In the genomic region with DNA sequence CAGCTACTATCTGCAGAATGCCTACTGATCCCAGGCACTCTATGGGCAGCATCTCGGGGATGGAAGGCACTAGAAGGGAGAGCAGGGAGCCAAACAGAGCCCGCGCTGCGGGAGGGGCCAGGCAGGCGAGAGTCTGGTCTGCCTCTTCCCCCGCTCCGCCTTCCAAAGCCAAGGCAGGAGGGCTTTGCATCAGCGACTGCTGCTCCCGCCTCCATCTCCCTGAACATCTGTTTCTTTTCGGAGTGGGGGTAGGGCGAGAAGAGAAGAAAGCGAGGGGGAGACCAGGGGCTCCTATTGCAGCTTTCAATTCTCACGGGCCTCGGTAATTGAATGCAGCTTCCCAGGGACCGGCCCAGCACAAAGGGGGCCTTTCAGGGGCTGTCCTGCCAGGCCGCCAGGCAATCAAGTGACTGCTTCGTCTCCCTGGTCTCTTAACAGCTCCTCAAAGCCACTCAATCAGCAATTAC, we compare ENCODE assay signal across 8 cellular contexts. TPM values are rescaled to one million over a fixed set of nuclear protein-coding genes. Genes with fewer than 3 reads are reported as not detected.
DNase-seq lines count a peak whose midpoint lies in the region; ATAC-seq and TF ChIP-seq lines count a peak whose summit lies in the region.

No MANE protein-coding gene starts in this region.

- 36 to 44% methylated on average over 17 of the region's 17 CpGs for WGBS in thyroid gland, 2 donors

- no peak overlapping the region for H3K4me3 ChIP-seq in thyroid gland (replicated peaks in 1 of 3)
- H3K4me3 ChIP-seq in CD8-positive, alpha-beta T cell (ENCODE audit: low read depth, low read length), result no peak overlapping the region

- ATAC-seq in CD8-positive, alpha-beta T cell, result no peak
- ATAC-seq in GM19035 (IDR thresholded peaks at IDR 0.05; ENCODE audit: unreplicated experiment), result no peak

- no peaks in the 10 kb centered on the region for H3K36me3 ChIP-seq in thyroid gland
- H3K36me3 ChIP-seq in CD8-positive, alpha-beta T cell (ENCODE audit: insufficient read depth, low read length), result no peaks in the 10 kb centered on the region

- no peaks in the 10 kb centered on the region for H3K9me3 Mint-ChIP-seq in CD8-positive, alpha-beta T cell

- no peak for TF ChIP-seq POLR2A in thyroid gland (IDR thresholded peaks at IDR 0.05)

- H3K27ac Mint-ChIP-seq in CD8-positive, alpha-beta T cell, result no peak overlapping the region

- H3K4me1 ChIP-seq in thyroid gland, result peaks cover 12 to 33% of the 10 kb centered on the region in 2 donors
- H3K4me1 ChIP-seq in CD8-positive, alpha-beta T cell (ENCODE audit: insufficient read depth, low read length), result no peaks in the 10 kb centered on the region

- CTCF ChIA-PET in CD8-positive, alpha-beta T cell (lab: Charles Lee), result interaction anchor here (2.3 kb wide), 1 partner anchor 27 kb away, joined by 11 read pairs; no protein-coding TSS in a partner anchor

- H3K27me3 ChIP-seq in thyroid gland, result no peaks in the 10 kb centered on the region
- no peaks in the 10 kb centered on the region for H3K27me3 ChIP-seq in CD8-positive, alpha-beta T cell (ENCODE audit: insufficient read depth, low read length)

- H3K36me3 Mint-ChIP-seq in CD8-positive, alpha-beta T cell, result peaks cover 22% of the 10 kb centered on the region

- no peaks in the 10 kb centered on the region for H3K9me3 ChIP-seq in thyroid gland
- no peaks in the 10 kb centered on the region for H3K9me3 ChIP-seq in CD8-positive, alpha-beta T cell (ENCODE audit: low read length)

- no peak for TF ChIP-seq CTCF in thyroid gland (IDR thresholded peaks at IDR 0.05)
- no peak for TF ChIP-seq CTCF in CD8-positive, alpha-beta T cell (IDR thresholded peaks at IDR 0.05)

- POLR2A ChIA-PET in CD8-positive, alpha-beta T cell (lab: Charles Lee), result no interaction called here

- intact Hi-C loops in thyroid gland (cut with DNase I), result no loop called here
- intact Hi-C loops in CD8-positive, alpha-beta T cell (cut with DNase I, micrococcal nuclease), result no loop called here

- H3K4me1 Mint-ChIP-seq in CD8-positive, alpha-beta T cell (ENCODE audit: low read depth), result no peaks in the 10 kb centered on the region

- no peak overlapping the region for H3K4me3 Mint-ChIP-seq in CD8-positive, alpha-beta T cell

- H3K27me3 Mint-ChIP-seq in CD8-positive, alpha-beta T cell (ENCODE audit: low read depth), result no peaks in the 10 kb centered on the region

- H3K27ac ChIP-seq in caudate nucleus (ENCODE audit: low read depth, low read length) (peak overlapping the region; percentile 94), thyroid gland (peak overlapping the region; percentile 17 to 37 (median 29))
- H3K27ac ChIP-seq in CD8-positive, alpha-beta T cell (ENCODE audit: low read depth, low read length), result no peak overlapping the region

- DNase-seq in LHCN-M2 (ENCODE audit: low read depth), result peak; percentile 78
- DNase-seq in caudate nucleus (lab: John Stamatoyannopoulos, UW), result peak in 58 of 61 donors; percentile 11 to 93 (median 71)
- peak; percentile 98 for DNase-seq in left kidney (ENCODE audit: low read depth, low spot score)
- DNase-seq in thyroid gland, result peak; percentile 56 to 67
- DNase-seq in stimulated activated CD8-positive, alpha-beta memory T cell treated with anti-CD3 and anti-CD28 coated beads, Interleukin-4, amount 100 ng/mL, for 48 hours, result no peak
- no peak for DNase-seq in CD8-positive, alpha-beta T cell
- no peak for DNase-seq in activated CD8-positive, alpha-beta memory T cell treated with anti-CD3 and anti-CD28 coated beads, Interleukin-2, amount 50 U/mL, for 48 hours

RNA-seq across cellular contexts. Expression of gene CDC42EP4, which starts 31.4 kb away (rescaled TPM):
- total RNA-seq in LHCN-M2 (2014; rRNA removed) (20.6 and 24.1 TPM in 2 replicates), thyroid gland (100 to 1,000 TPM in 2 of 4 donors, 10 to 100 TPM in 2; 68.7 to 172 (median 97.3) TPM)
- 11.0 TPM for polyA plus RNA-seq in LHCN-M2 (2012)
- total RNA-seq in CD8-positive, alpha-beta T cell, result 1 to 10 TPM; 3.5 to 4.4 TPM

Comparison
In these comparisons a context has a peak if more than half of its experiments do, and no peak if none do; other contexts are left out.
1. DNase-seq: peak in LHCN-M2 (single experiment), caudate nucleus (58 of 61), left kidney (single experiment) and thyroid gland (2 of 2); none in stimulated activated CD8-positive, alpha-beta memory T cell treated with anti-CD3 and anti-CD28 coated beads, Interleukin-4, amount 100 ng/mL, for 48 hours (single experiment), CD8-positive, alpha-beta T cell (0 of 7) and activated CD8-positive, alpha-beta memory T cell treated with anti-CD3 and anti-CD28 coated beads, Interleukin-2, amount 50 U/mL, for 48 hours (single experiment).